Comparison of ENCODE assay signal across 10 cellular contexts in genomic region chr14:69713976-69714716, GRCh38. TPM values are rescaled to one million over a fixed set of nuclear protein-coding genes. Genes with fewer than 3 reads are reported as not detected.
A peak's percentile ranks its signal among the peaks of the same experiment; 100 is the strongest.
DNase-seq lines count a peak whose midpoint lies in the region; ATAC-seq, FAIRE-seq and TF ChIP-seq lines count a peak whose summit lies in the region.
"Had no signal": no experiment of that assay in that cellular context is flagged by ENCODE, and none has a peak within 500 bp of the region (broad histone marks: within the 10 kb centered on the region; RNA-seq: fewer than 3 reads in every experiment).

No MANE protein-coding gene starts in this region.

- H3K4me1 Mint-ChIP-seq in Calu3 (ENCODE audit: low read depth, unreplicated experiment) (no peaks in the 10 kb centered on the region), WTC11 (peaks cover 64% of the 10 kb centered on the region)
- H3K4me1 Mint-ChIP-seq in activated naive CD4-positive, alpha-beta T cell treated with anti-CD3 and anti-CD28 coated beads, Interleukin-2, amount 10 ng/mL, durations not matched to agents 7 days and 5 days: peaks cover 66% of the 10 kb centered on the region

- no peak overlapping the region for H3K4me3 ChIP-seq in mucosa of rectum (ENCODE audit: low read length in 2 of 2)

- TF ChIP-seq POLR2A in GM12892 (IDR thresholded peaks at IDR 0.05; ENCODE audit: low read depth, low read length): no peak

- H3K4me1 ChIP-seq in mucosa of rectum (ENCODE audit: control insufficient read depth in 2 of 2, insufficient read depth in 2 of 2, low read length in 2 of 2): peaks cover 39 to 52% of the 10 kb centered on the region in 2 donors

- no peak for ATAC-seq in WTC11
- ATAC-seq in HG02870 (IDR thresholded peaks at IDR 0.05; ENCODE audit: unreplicated experiment): no peak
- ATAC-seq: activated CD8-positive, alpha-beta T cell treated with anti-CD3 and anti-CD28 coated beads for 36 hours had no signal

- H3K27ac Mint-ChIP-seq in Calu3 (ENCODE audit: unreplicated experiment) (no peak overlapping the region), WTC11 (peak overlapping the region; percentile 97)
- no peak overlapping the region for H3K27ac Mint-ChIP-seq in activated naive CD4-positive, alpha-beta T cell treated with anti-CD3 and anti-CD28 coated beads, Interleukin-2, amount 10 ng/mL, durations not matched to agents 7 days and 5 days

- POLR2A ChIA-PET in WTC11 (lab: Charles Lee): no interaction called here

- DNase-seq in Calu3 (no peak), NCI-H1417 (lab: John Stamatoyannopoulos, UW) (peak; percentile 84 to 94 (median 84)), WTC11 (ENCODE audit: low spot score) (no peak), GM12892 (ENCODE audit: insufficient read length) (no peak)
- no peak for DNase-seq in activated CD4-positive, CD25-positive, alpha-beta regulatory T cell (lab: John Stamatoyannopoulos, UW)
- no peak for DNase-seq in activated naive CD4-positive, alpha-beta T cell treated with anti-CD3 and anti-CD28 coated beads, Interleukin-2, amount 10 ng/mL, durations not matched to agents 7 days and 5 days
- DNase-seq: activated CD8-positive, alpha-beta T cell treated with anti-CD3 and anti-CD28 coated beads for 36 hours; stimulated activated naive CD4-positive, alpha-beta T cell treated with Interleukin-2 at 50 U/mL for 16 hours had no signal

- no peaks in the 10 kb centered on the region for H3K27me3 Mint-ChIP-seq in Calu3 (ENCODE audit: unreplicated experiment)
- H3K27me3 Mint-ChIP-seq in WTC11 (ENCODE audit: low read depth): no peaks in the 10 kb centered on the region
- no peaks in the 10 kb centered on the region for H3K27me3 Mint-ChIP-seq in activated naive CD4-positive, alpha-beta T cell treated with anti-CD3 and anti-CD28 coated beads, Interleukin-2, amount 10 ng/mL, durations not matched to agents 7 days and 5 days
- H3K27me3 Mint-ChIP-seq: activated CD8-positive, alpha-beta T cell treated with anti-CD3 and anti-CD28 coated beads for 36 hours had no signal

- intact Hi-C loops in Calu3 (cut with micrococcal nuclease; ENCODE audit: unreplicated experiment): no loop called here

- TF ChIP-seq CTCF in Calu3 (IDR thresholded peaks at IDR 0.05; ENCODE audit: unreplicated experiment): no peak
- no peak for TF ChIP-seq CTCF in WTC11 (IDR thresholded peaks at IDR 0.05)

- H3K9me3 Mint-ChIP-seq in Calu3 (ENCODE audit: low read depth, unreplicated experiment): no peaks in the 10 kb centered on the region
- no peaks in the 10 kb centered on the region for H3K9me3 Mint-ChIP-seq in WTC11
- H3K9me3 Mint-ChIP-seq in activated naive CD4-positive, alpha-beta T cell treated with anti-CD3 and anti-CD28 coated beads, Interleukin-2, amount 10 ng/mL, durations not matched to agents 7 days and 5 days: no peaks in the 10 kb centered on the region
- H3K9me3 Mint-ChIP-seq: activated CD8-positive, alpha-beta T cell treated with anti-CD3 and anti-CD28 coated beads for 36 hours had no signal

- no peaks in the 10 kb centered on the region for H3K9me3 ChIP-seq in mucosa of rectum (ENCODE audit: control insufficient read depth in 2 of 2, low read length in 2 of 2)

- BruUV-seq in Calu3 (replicated peaks; lab: Mats Ljungman, UMichigan): TSS peak; percentile 44

- H3K4me3 Mint-ChIP-seq in Calu3 (ENCODE audit: low read depth, unreplicated experiment): no peak overlapping the region
- H3K4me3 Mint-ChIP-seq in WTC11: peak overlapping the region; percentile 10; the same call in 1 of the 2 replicates
- H3K4me3 Mint-ChIP-seq in activated naive CD4-positive, alpha-beta T cell treated with anti-CD3 and anti-CD28 coated beads, Interleukin-2, amount 10 ng/mL, durations not matched to agents 7 days and 5 days: no peak overlapping the region
- H3K4me3 Mint-ChIP-seq: activated CD8-positive, alpha-beta T cell treated with anti-CD3 and anti-CD28 coated beads for 36 hours had no signal

- H3K27me3 ChIP-seq in mucosa of rectum (ENCODE audit: control insufficient read depth in 2 of 2, insufficient read depth in 2 of 2, low read length in 2 of 2): no peaks in the 10 kb centered on the region

- peaks cover 12% of the 10 kb centered on the region for H3K36me3 Mint-ChIP-seq in Calu3 (ENCODE audit: insufficient read depth, unreplicated experiment)
- no peaks in the 10 kb centered on the region for H3K36me3 Mint-ChIP-seq in WTC11
- H3K36me3 Mint-ChIP-seq in activated naive CD4-positive, alpha-beta T cell treated with anti-CD3 and anti-CD28 coated beads, Interleukin-2, amount 10 ng/mL, durations not matched to agents 7 days and 5 days: peaks cover 59% of the 10 kb centered on the region

- H3K36me3 ChIP-seq in mucosa of rectum (ENCODE audit: control insufficient read depth in 2 of 2, insufficient read depth in 2 of 2, low read length in 2 of 2): peaks cover 3 to 26% of the 10 kb centered on the region in 2 donors

- CTCF ChIA-PET in Calu3 (lab: Charles Lee): interaction anchor here (0.6 to 0.7 kb wide), 2 partner anchors 93 to 121 kb away, joined by 3 read pairs; no protein-coding TSS in a partner anchor
- CTCF ChIA-PET in WTC11 (lab: Charles Lee): interaction anchor here (0.7 to 2.7 kb wide), 10 partner anchors 13 to 170 kb away, joined by 3 to 19 read pairs (median 4); no protein-coding TSS in a partner anchor
- CTCF ChIA-PET in activated naive CD4-positive, alpha-beta T cell treated with anti-CD3 and anti-CD28 coated beads, Interleukin-2, amount 10 ng/mL, durations not matched to agents 7 days and 5 days (lab: Charles Lee): interaction anchor here (0.8 kb wide), 1 partner anchor 102 kb away, joined by 3 read pairs; no protein-coding TSS in a partner anchor

- peak overlapping the region in 1 of 2 donors; percentile 5 for H3K9ac ChIP-seq in mucosa of rectum (ENCODE audit: low read depth in 1 of 2, low read length in 2 of 2)

- no peak for FAIRE-seq in GM12892 (lab: Jason Lieb, UNC)

- H3K27ac ChIP-seq in mucosa of rectum (ENCODE audit: low read depth in 2 of 2, low read length in 2 of 2): peak overlapping the region; percentile 48 to 66

TF ChIP-seq in WTC11, 78 proteins besides CTCF, POLR2A, EP300 and RAD21:
- TF ChIP-seq JUN (CRISPR knock-in tag; IDR thresholded peaks at IDR 0.05) (no peak), FOXJ3 (CRISPR knock-in tag; IDR thresholded peaks at IDR 0.05; ENCODE audit: borderline replicate concordance) (0 out of 2 replicates have a peak, but pooled peaks have one; percentile 15), ETV6 (CRISPR knock-in tag; IDR thresholded peaks at IDR 0.05) (peak; percentile 41; the same call in 1 of the 2 replicates)

RNA-seq across cellular contexts. Expression of gene SRSF5, which starts 52.8 kb away (rescaled TPM):
- total RNA-seq in Calu3 (2022): 253 and 256 TPM in 2 replicates
- 256 to 288 TPM (median 275 TPM) in 3 replicates for total RNA-seq in WTC11 (2021)
- 342 TPM for polyA plus RNA-seq in GM12892 (2012; ENCODE audit: missing spikeins)

Comparison
In these comparisons a context has a peak if more than half of its experiments do, and no peak if none do; other contexts are left out.
1. DNase-seq: peak in NCI-H1417 (3 of 3); none in Calu3 (single experiment), WTC11 (single experiment), activated CD4-positive, CD25-positive, alpha-beta regulatory T cell (0 of 4), GM12892 (single experiment) and activated naive CD4-positive, alpha-beta T cell treated with anti-CD3 and anti-CD28 coated beads, Interleukin-2, amount 10 ng/mL, durations not matched to agents 7 days and 5 days (single experiment).